In genomic region chr1:52454111-52454510, GRCh38 we compare ENCODE assay signal across 17 cellular contexts. TPM values are rescaled to one million over a fixed set of nuclear protein-coding genes. Genes with fewer than 3 reads are reported as not detected.
A peak's percentile ranks its signal among the peaks of the same experiment; 100 is the strongest.
DNase-seq lines count a peak whose midpoint lies in the region; ATAC-seq and TF ChIP-seq lines count a peak whose summit lies in the region.
"Had no signal": no experiment of that assay in that cellular context is flagged by ENCODE, and none has a peak within 500 bp of the region (broad histone marks: within the 10 kb centered on the region; RNA-seq: fewer than 3 reads in every experiment).

No MANE protein-coding gene starts in this region.

- POLR2A ChIA-PET in activated CD4-positive, alpha-beta T cell treated with anti-CD3 and anti-CD28 coated beads for 36 hours (lab: Charles Lee) = interaction anchor here (0.6 kb wide), 1 partner anchor 45 kb away, joined by 3 read pairs; no protein-coding TSS in a partner anchor

- no peaks in the 10 kb centered on the region for H3F3A ChIP-seq in GM23338 (replicated peaks; ENCODE audit: low read depth)

- H3K4me1 ChIP-seq in GM23338 (ENCODE audit: insufficient read depth) (peaks cover 23% of the 10 kb centered on the region), HUES64 (ENCODE audit: insufficient read depth, low read length) (peaks cover 11% of the 10 kb centered on the region), adipocyte (ENCODE audit: control insufficient read depth, insufficient read depth, low read length) (no peaks in the 10 kb centered on the region)
- H3K4me1 ChIP-seq: BLaER1 had no signal

- no peaks in the 10 kb centered on the region for H3K27me3 ChIP-seq in GM23338 (ENCODE audit: insufficient read depth)
- no peaks in the 10 kb centered on the region for H3K27me3 ChIP-seq in HUES64 (ENCODE audit: insufficient read depth, low read length)
- no peaks in the 10 kb centered on the region for H3K27me3 ChIP-seq in adipocyte (replicated peaks; ENCODE audit: control insufficient read depth, insufficient read depth, low read length)
- H3K27me3 ChIP-seq: BLaER1 had no signal

- H3K27me3 Mint-ChIP-seq in GM23338 (ENCODE audit: insufficient read depth, low read depth, poor library complexity) = no peaks in the 10 kb centered on the region
- no peaks in the 10 kb centered on the region for H3K27me3 Mint-ChIP-seq in activated CD4-positive, alpha-beta T cell treated with anti-CD3 and anti-CD28 coated beads for 36 hours
- H3K27me3 Mint-ChIP-seq: CD4-positive, alpha-beta memory T cell had no signal

- H3K9me3 ChIP-seq in HUES64 (ENCODE audit: insufficient read depth, low read depth, low read length) (no peaks in the 10 kb centered on the region), adipocyte (ENCODE audit: control insufficient read depth, low read length) (no peaks in the 10 kb centered on the region)
- H3K9me3 ChIP-seq: BLaER1 had no signal

- H3K9ac ChIP-seq in HUES64 (ENCODE audit: low read depth, low read length) = 0 out of 2 replicates have a peak overlapping the region, but pooled peaks have one; percentile 24
- H3K9ac ChIP-seq in adipocyte (ENCODE audit: low read length) = no peak overlapping the region
- H3K9ac ChIP-seq: BLaER1 had no signal

- no peak for ATAC-seq in GM23338
- ATAC-seq in GM19452 (IDR thresholded peaks at IDR 0.05; ENCODE audit: unreplicated experiment) = no peak
- ATAC-seq in activated CD4-positive, alpha-beta T cell treated with anti-CD3 and anti-CD28 coated beads for 36 hours = no peak

- H3K27ac ChIP-seq in GM23338 (ENCODE audit: low read depth) (peak overlapping the region; percentile 35; the same call in 1 of the 2 replicates), HUES64 (ENCODE audit: low read depth, low read length) (peak overlapping the region; percentile 73; the same call in 1 of the 2 replicates)
- H3K27ac ChIP-seq: BLaER1 had no signal

- H3K36me3 ChIP-seq in GM23338 (ENCODE audit: insufficient read depth) = no peaks in the 10 kb centered on the region
- peaks cover 17% of the 10 kb centered on the region for H3K36me3 ChIP-seq in HUES64 (ENCODE audit: insufficient read depth, low read length)
- H3K36me3 ChIP-seq in adipocyte (ENCODE audit: control insufficient read depth, insufficient read depth, low read length, severe bottlenecking) = peaks cover 6% of the 10 kb centered on the region

- no peak overlapping the region for H3K4me3 Mint-ChIP-seq in GM23338
- H3K4me3 Mint-ChIP-seq in activated CD4-positive, alpha-beta T cell treated with anti-CD3 and anti-CD28 coated beads for 36 hours = no peak overlapping the region
- H3K4me3 Mint-ChIP-seq: CD14-positive monocyte; CD4-positive, alpha-beta memory T cell had no signal

- peaks cover 6% of the 10 kb centered on the region; the same call in 1 of the 2 replicates for H3K79me2 ChIP-seq in GM23338 (replicated peaks; ENCODE audit: insufficient read depth)

- DNase-seq in GM23338 (ENCODE audit: low spot score) (no peak), adipocyte (ENCODE audit: low read depth) (peak; percentile 29), fibroblast of peridontal ligament (ENCODE audit: extremely low read depth) (peak; percentile 12), NCI-H146 treated with DMSO at 0.1 percent for 48 hours (lab: John Stamatoyannopoulos, UW; ENCODE audit: unreplicated experiment) (no peak), cortex of kidney (lab: John Stamatoyannopoulos, UW) (no peak)
- no peak for DNase-seq in activated CD4-positive, alpha-beta T cell treated with anti-CD3 and anti-CD28 coated beads for 36 hours
- DNase-seq: 8988T; CD4-positive, alpha-beta memory T cell; DMS153; DMS79; GDM1; GOT3; H7 had no signal

- H3K4me1 Mint-ChIP-seq in GM23338 = peaks cover 27% of the 10 kb centered on the region
- peaks cover 1% of the 10 kb centered on the region for H3K4me1 Mint-ChIP-seq in activated CD4-positive, alpha-beta T cell treated with anti-CD3 and anti-CD28 coated beads for 36 hours
- H3K4me1 Mint-ChIP-seq: CD14-positive monocyte had no signal

- no peaks in the 10 kb centered on the region for H4K20me1 ChIP-seq in GM23338 (replicated peaks; ENCODE audit: insufficient read depth)
- H4K20me1 ChIP-seq: BLaER1 had no signal

- peak overlapping the region; percentile 20; the same call in 1 of the 2 replicates for H3K4me2 ChIP-seq in GM23338
- H3K4me2 ChIP-seq: BLaER1 had no signal

- H3K27ac Mint-ChIP-seq in GM23338 = peak overlapping the region; percentile 81
- H3K27ac Mint-ChIP-seq in activated CD4-positive, alpha-beta T cell treated with anti-CD3 and anti-CD28 coated beads for 36 hours = no peak overlapping the region
- H3K27ac Mint-ChIP-seq: CD14-positive monocyte had no signal

- intact Hi-C loops in activated CD4-positive, alpha-beta T cell treated with anti-CD3 and anti-CD28 coated beads for 36 hours (cut with DNase I, micrococcal nuclease) = no loop called here

- no peak overlapping the region for H2AFZ ChIP-seq in GM23338

- H3K9me2 ChIP-seq in GM23338 (ENCODE audit: insufficient read depth) = no peaks in the 10 kb centered on the region

- CTCF ChIA-PET in activated CD4-positive, alpha-beta T cell treated with anti-CD3 and anti-CD28 coated beads for 36 hours (lab: Charles Lee) = interaction anchor here (1.4 kb wide), 1 partner anchor 10 kb away, joined by 5 read pairs; no protein-coding TSS in a partner anchor

- H3K36me3 Mint-ChIP-seq in GM23338 (ENCODE audit: low read depth) = peaks cover 34% of the 10 kb centered on the region
- H3K36me3 Mint-ChIP-seq in activated CD4-positive, alpha-beta T cell treated with anti-CD3 and anti-CD28 coated beads for 36 hours (ENCODE audit: low read depth) = peaks cover 24% of the 10 kb centered on the region

- TF ChIP-seq CTCF in GM23338 (conservative IDR thresholded peaks at IDR 0.05; ENCODE audit: low read depth in 2 of 2) = no peak

- H3K4me3 ChIP-seq in GM23338 = no peak overlapping the region
- no peak overlapping the region for H3K4me3 ChIP-seq in HUES64 (ENCODE audit: low read length)
- no peak overlapping the region for H3K4me3 ChIP-seq in adipocyte (ENCODE audit: low read length)
- H3K4me3 ChIP-seq: BLaER1 had no signal

- peaks cover 4% of the 10 kb centered on the region; the same call in 2 of the 3 replicates for H3K9me3 Mint-ChIP-seq in GM23338
- no peaks in the 10 kb centered on the region for H3K9me3 Mint-ChIP-seq in activated CD4-positive, alpha-beta T cell treated with anti-CD3 and anti-CD28 coated beads for 36 hours (ENCODE audit: low read depth)
- H3K9me3 Mint-ChIP-seq: CD14-positive monocyte; CD4-positive, alpha-beta memory T cell had no signal

TF ChIP-seq in GM23338, 12 proteins besides CTCF, POLR2A, EP300 and RAD21 (continues in another document):
- TF ChIP-seq JUNB (IDR thresholded peaks at IDR 0.05; ENCODE audit: unreplicated experiment) (no peak), NANOG (IDR thresholded peaks at IDR 0.05; ENCODE audit: borderline replicate concordance) (no peak), ZNF114 (CRISPR knock-in tag; IDR thresholded peaks at IDR 0.05) (no peak), ETS1 (IDR thresholded peaks at IDR 0.05) (no peak), EZH2 (IDR thresholded peaks at IDR 0.05; ENCODE audit: low read depth, unreplicated experiment) (no peak), POLR2AphosphoS5 (IDR thresholded peaks at IDR 0.05; ENCODE audit: low read depth) (no peak), REST (IDR thresholded peaks at IDR 0.05; ENCODE audit: unreplicated experiment) (no peak)

RNA-seq across cellular contexts. Expression of gene PRPF38A, which starts 49.7 kb away (rescaled TPM):
- total RNA-seq in GM23338 (2014; rRNA removed; shearing (Covaris generic)) = 24.8 and 29.6 TPM in 2 replicates
- polyA plus RNA-seq in GM23338 (2016; fragmentation: Nextera tagmentation; extraction: Ambion mirVana) = 33.7 and 40.3 TPM in 2 replicates
- polyA plus RNA-seq in HUES64 (2013, experiment 1 of 2) = 42.9 TPM
- polyA plus RNA-seq in HUES64 (2013, experiment 2 of 2) = 40.4 TPM
- 100 to 1,000 TPM in 1 of 2 experiments, 10 to 100 TPM in 1; 88.9 to 103 TPM for total RNA-seq in activated CD4-positive, alpha-beta T cell treated with anti-CD3 and anti-CD28 coated beads for 36 hours

RNA-seq across cellular contexts. Expression of gene ORC1, which starts 49.9 kb away (rescaled TPM):
- 54.4 and 55.0 TPM in 2 replicates for total RNA-seq in GM23338 (2014; rRNA removed; shearing (Covaris generic))
- polyA plus RNA-seq in GM23338 (2016; fragmentation: Nextera tagmentation; extraction: Ambion mirVana) = 13.0 and 15.1 TPM in 2 replicates
- polyA plus RNA-seq in HUES64 (2013, experiment 1 of 2) = 45.0 TPM
- 36.4 TPM for polyA plus RNA-seq in HUES64 (2013, experiment 2 of 2)
- 10 to 100 TPM; 51.0 to 57.9 TPM for total RNA-seq in activated CD4-positive, alpha-beta T cell treated with anti-CD3 and anti-CD28 coated beads for 36 hours

Comparison
In these comparisons a context has a peak if more than half of its experiments do, and no peak if none do; other contexts are left out.
1. DNase-seq: peak in adipocyte (single experiment) and fibroblast of peridontal ligament (single experiment); none in GM23338 (single experiment), activated CD4-positive, alpha-beta T cell treated with anti-CD3 and anti-CD28 coated beads for 36 hours (single experiment), NCI-H146 treated with DMSO at 0.1 percent for 48 hours (single experiment) and cortex of kidney (single experiment).